ENCODE assay signal across 8 cellular contexts in genomic region chr18:9102391-9103216, GRCh38. TPM values are rescaled to one million over a fixed set of nuclear protein-coding genes. Genes with fewer than 3 reads are reported as not detected.
DNase-seq lines count a peak whose midpoint lies in the region; ATAC-seq and TF ChIP-seq lines count a peak whose summit lies in the region.

Gene NDUFV2, plus strand, starts transcription at chr18:9102699. Its CDS starts 45 bp downstream, at chr18:9102744.

- H3K4me3 ChIP-seq in adrenal gland (peak within 1 kb of the TSS; percentile 60 to 85 (median 81)), heart left ventricle (peak within 1 kb of the TSS; percentile 27 to 89 (median 78)), transverse colon (peak within 1 kb of the TSS; percentile 42 to 84 (median 72))

- H3K27ac ChIP-seq in adrenal gland: peak within 1 kb of the TSS; percentile 73 to 95 (median 92)
- peak within 1 kb of the TSS; percentile 89 to 99 (median 95) for H3K27ac ChIP-seq in heart left ventricle
- peak within 1 kb of the TSS; percentile 88 to 99 (median 96) for H3K27ac ChIP-seq in transverse colon

- H3K27me3 ChIP-seq in adrenal gland: no peaks in the 10 kb centered on the region
- H3K27me3 ChIP-seq in heart left ventricle: no peaks in the 10 kb centered on the region
- H3K27me3 ChIP-seq in transverse colon: no peaks in the 10 kb centered on the region

- H3K4me1 ChIP-seq in adrenal gland (replicated peaks in 1 of 2) (peaks cover 39 to 52% of the 10 kb centered on the region in 2 donors), heart left ventricle (peaks cover 11 to 51% (median 46%) of the 10 kb centered on the region in 12 donors), transverse colon (peaks cover 30 to 49% (median 45%) of the 10 kb centered on the region in 4 donors)

- WGBS in adrenal gland, 4 donors: 0 to 3% (median 1%) methylated on average over 17 to 66 of the region's 66 CpGs
- 1 to 6% (median 3%) methylated on average over 20 to 66 of the region's 66 CpGs for WGBS in heart left ventricle, 4 donors
- 0% methylated on average over 1 to 29 of the region's 66 CpGs for WGBS in transverse colon (ENCODE audit: low coverage in 1 of 2), 2 donors

- H3K9me3 ChIP-seq in adrenal gland (replicated peaks in 1 of 3) (no peaks in the 10 kb centered on the region), heart left ventricle (no peaks in the 10 kb centered on the region), transverse colon (no peaks in the 10 kb centered on the region)

- DNase-seq in NCI-H146 treated with DMSO at 0.1 percent for 48 hours (lab: John Stamatoyannopoulos, UW; ENCODE audit: unreplicated experiment) (peak; percentile 95), T-helper 1 cell (peak; percentile 93 to 98 (median 95)), adrenal gland (peak; percentile 92 to 98 (median 96)), heart left ventricle (peak; percentile 98 to 99 (median 98)), pons (ENCODE audit: low spot score) (peak; percentile 93), transverse colon (peak; percentile 98)

- in situ Hi-C loops in transverse colon (cut with MboI; ENCODE audit: low pct_ligation_motif_present in 1 of 4, low pct_unique_long_range_greater_than_20kb in 1 of 4, low sequenced_read_pairs in 3 of 4): no loop called here

- peak; percentile 87 for ATAC-seq in HG02884 (IDR thresholded peaks at IDR 0.05; ENCODE audit: unreplicated experiment)
- peak; percentile 98 to 99 (median 99) for ATAC-seq in heart left ventricle

- TF ChIP-seq POLR2A in GM15510 (IDR thresholded peaks at IDR 0.05; ENCODE audit: borderline replicate concordance, extremely low read depth, insufficient read length) (peak; percentile 69), adrenal gland (IDR thresholded peaks at IDR 0.05) (peak; percentile 29 to 88), heart left ventricle (IDR thresholded peaks at IDR 0.05) (peak in 1 of 2 donors; percentile 88), transverse colon (IDR thresholded peaks at IDR 0.05) (peak; percentile 95)

- TF ChIP-seq EP300 in transverse colon (IDR thresholded peaks at IDR 0.05; ENCODE audit: low read depth): no peak

- TF ChIP-seq CTCF in adrenal gland (IDR thresholded peaks at IDR 0.05): no peak
- TF ChIP-seq CTCF in heart left ventricle (IDR thresholded peaks at IDR 0.05): peak in 1 of 12 donors; percentile 24
- no peak for TF ChIP-seq CTCF in transverse colon (IDR thresholded peaks at IDR 0.05)

- H3K36me3 ChIP-seq in adrenal gland (replicated peaks in 1 of 2): no peaks in the 10 kb centered on the region
- no peaks in the 10 kb centered on the region for H3K36me3 ChIP-seq in heart left ventricle
- H3K36me3 ChIP-seq in transverse colon: no peaks in the 10 kb centered on the region

- intact Hi-C loops in adrenal gland (cut with DNase I): no loop called here
- intact Hi-C loops in heart left ventricle (cut with DNase I): loop anchor here (1.0 to 5.0 kb wide), 4 partner anchors 14 to 35 kb away; partner anchors contain the start of gene ANKRD12 (in 7 of the 10)
- intact Hi-C loops in transverse colon (cut with DNase I; ENCODE audit: low total_unique reads): no loop called here

RNA-seq across cellular contexts. Expression of gene NDUFV2, which starts in this region (rescaled TPM):
- total RNA-seq in adrenal gland (100 to 1,000 TPM; 130 to 250 (median 182) TPM), heart left ventricle (100 to 1,000 TPM; 236 to 469 (median 407) TPM), transverse colon (100 to 1,000 TPM in 3 of 4 donors, 10 to 100 TPM in 1; 24.7 to 140 (median 113) TPM)
- polyA plus RNA-seq in adrenal gland (100 to 1,000 TPM; 347 to 569 (median 420) TPM), heart left ventricle (1,000 to 10,000 TPM in 1 of 2 donors, 100 to 1,000 TPM in 1; 478 to 1,311 TPM)

Comparison
In these comparisons a context has a peak if more than half of its experiments do, and no peak if none do; other contexts are left out.
1. Peak in every context shown above with its lines: DNase-seq, ATAC-seq, H3K4me3 ChIP-seq and H3K27ac ChIP-seq.
2. intact Hi-C loops: an anchor here in heart left ventricle (1.0 to 5.0 kb wide); none called in adrenal gland and transverse colon.